ENCODE assay signal across 2 cellular contexts in genomic region chr4:74663631-74664030, GRCh38.
TF ChIP-seq lines count a peak whose summit lies in the region.

No MANE protein-coding gene starts in this region.

TF ChIP-seq in HCT116, 20 proteins besides CTCF, POLR2A, EP300 and RAD21 (continued from another document):
- TF ChIP-seq REST (IDR thresholded peaks at IDR 0.05; ENCODE audit: low read depth) (no peak), YY1 (IDR thresholded peaks at IDR 0.05; ENCODE audit: extremely low read depth, insufficient replicate concordance, low read depth, low read length) (no peak), JUND (IDR thresholded peaks at IDR 0.05) (no peak), FOSL1 (IDR thresholded peaks at IDR 0.05; ENCODE audit: low read depth) (no peak), ZNF274 (IDR thresholded peaks at IDR 0.05; ENCODE audit: low read depth, low read length) (no peak), ATF3 (IDR thresholded peaks at IDR 0.05) (no peak)

TF ChIP-seq in WTC11, 78 proteins besides CTCF, POLR2A, EP300 and RAD21 (continued from another document):
- TF ChIP-seq SMAD4 (CRISPR knock-in tag; IDR thresholded peaks at IDR 0.05) (no peak), ZNF423 (CRISPR knock-in tag; IDR thresholded peaks at IDR 0.05) (no peak), SOX15 (CRISPR knock-in tag; IDR thresholded peaks at IDR 0.05) (no peak), CBFB (CRISPR knock-in tag; IDR thresholded peaks at IDR 0.05; ENCODE audit: low read depth) (no peak), E2F4 (CRISPR knock-in tag; IDR thresholded peaks at IDR 0.05; ENCODE audit: borderline replicate concordance, low read depth) (no peak), GTF2I (CRISPR knock-in tag; conservative IDR thresholded peaks at IDR 0.05) (no peak), STAT6 (CRISPR knock-in tag; conservative IDR thresholded peaks at IDR 0.05; ENCODE audit: low read depth) (no peak), MLX (CRISPR knock-in tag; IDR thresholded peaks at IDR 0.05) (no peak)
